24 cellular contexts compared by ENCODE assay signal in the genomic region with DNA sequence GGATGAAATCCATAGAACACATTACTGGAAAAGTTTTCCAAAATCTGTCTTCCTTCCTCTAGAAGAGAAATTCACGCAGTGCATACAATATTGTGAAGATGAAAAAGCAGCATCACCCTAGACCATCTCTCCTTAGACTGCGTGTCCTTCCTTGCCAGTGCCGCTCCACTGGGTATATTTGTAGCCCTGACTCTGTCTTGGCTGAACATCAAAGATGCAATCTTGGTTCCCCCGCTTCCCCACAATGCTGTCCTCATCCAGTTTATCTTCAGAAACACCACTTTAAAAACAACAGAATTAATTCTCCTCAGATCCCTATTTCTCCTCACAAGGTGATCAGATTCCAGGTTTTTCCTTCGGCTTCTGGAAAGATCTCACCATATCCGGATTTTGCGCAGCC. TPM values are rescaled to one million over a fixed set of nuclear protein-coding genes. Genes with fewer than 3 reads are reported as not detected.
DNase-seq lines count a peak whose midpoint lies in the region; ATAC-seq, FAIRE-seq and TF ChIP-seq lines count a peak whose summit lies in the region.
"Had no signal": no experiment of that assay in that cellular context is flagged by ENCODE, and none has a peak within 500 bp of the region (broad histone marks: within the 10 kb centered on the region; RNA-seq: fewer than 3 reads in every experiment).

No MANE protein-coding gene starts in this region.

- H3K4me2 ChIP-seq in K562 (ENCODE audit: insufficient read depth, low read length) = peak overlapping the region; percentile 76; the same call in 1 of the 2 replicates

- no peak for ATAC-seq in activated naive CD4-positive, alpha-beta T cell treated with anti-CD3 and anti-CD28 coated beads, Interleukin-2, amount 50 U/mL, for 72 hours
- ATAC-seq in K562 (no peak), HG03469 (IDR thresholded peaks at IDR 0.05; ENCODE audit: unreplicated experiment) (no peak), GM18867 (IDR thresholded peaks at IDR 0.05; ENCODE audit: unreplicated experiment) (no peak)
- ATAC-seq: GM12878; stimulated activated memory B cell treated with anti-CD40 and anti-IgM and Interleukin-4, amounts not matched to agents 10 μg/mL and 1 μg/mL and 100 μg/mL, for 72 hours had no signal

- intact Hi-C loops in K562 (cut with micrococcal nuclease) (no loop called here), thyroid gland (cut with DNase I) (no loop called here)

- no TSS peak for BruUV-seq in K562 (replicated peaks; lab: Mats Ljungman, UMichigan)

- H3K27me3 ChIP-seq in K562 (ENCODE audit: control insufficient read depth in 2 of 2, insufficient read depth in 2 of 2, low read length in 2 of 2) (no peaks in the 10 kb centered on the region), thyroid gland (no peaks in the 10 kb centered on the region)

- H3K4me3 ChIP-seq in K562 (no peak overlapping the region), thyroid gland (replicated peaks in 1 of 3) (no peak overlapping the region)
- H3K4me3 ChIP-seq: coronary artery, GM12878, tibial nerve had no signal

- no peak overlapping the region for H2AFZ ChIP-seq in K562 (ENCODE audit: low read depth, low read length)

- WGBS in K562 (ENCODE audit: insufficient coverage, low coverage, missing lambda C conversion rate) = 85% methylated on average over 7 of the region's 7 CpGs
- 61 to 66% methylated on average over 7 of the region's 7 CpGs for WGBS in thyroid gland, 2 donors

- peak overlapping the region in 1 of 2 experiments; percentile 52; a peak in 1 of 4 replicates for H3K9ac ChIP-seq in K562 (ENCODE audit: insufficient read depth in 1 of 2, low read depth in 2 of 2, low read length in 2 of 2)

- H3K79me2 ChIP-seq in K562 (ENCODE audit: control insufficient read depth, insufficient read depth, low read length) = peaks cover 89% of the 10 kb centered on the region

- TF ChIP-seq POLR2A in K562 (conservative IDR thresholded peaks at IDR 0.05) = no peak
- TF ChIP-seq POLR2A in thyroid gland (IDR thresholded peaks at IDR 0.05) = no peak

- peaks cover 13% of the 10 kb centered on the region; the same call in 2 of the 3 replicates for H3K36me3 ChIP-seq in K562 (ENCODE audit: control insufficient read depth, insufficient read depth, low read length)
- no peaks in the 10 kb centered on the region for H3K36me3 ChIP-seq in thyroid gland
- H3K36me3 ChIP-seq: tibial nerve had no signal

- peaks cover 18% of the 10 kb centered on the region for H3K27me3 Mint-ChIP-seq in activated naive CD4-positive, alpha-beta T cell treated with anti-CD3 and anti-CD28 coated beads, Interleukin-2, amount 50 U/mL, for 24 hours
- no peaks in the 10 kb centered on the region for H3K27me3 Mint-ChIP-seq in mesothelial cell of epicardium (ENCODE audit: low read depth)

- in situ Hi-C loops in K562 (cut with MboI) = no loop called here

- H3K27ac ChIP-seq in K562 (ENCODE audit: extremely low read depth, low read depth, low read length) (peak overlapping the region; percentile 88; the same call in 2 of the 3 replicates), thyroid gland (peak overlapping the region; percentile 68 to 86 (median 79))
- H3K27ac ChIP-seq: 22Rv1, coronary artery, tibial nerve had no signal

- FAIRE-seq in K562 (lab: Jason Lieb, UNC) = no peak
- FAIRE-seq: astrocyte, GM12878, kidney, TTC549 had no signal

- no peaks in the 10 kb centered on the region for H3K9me3 Mint-ChIP-seq in activated naive CD4-positive, alpha-beta T cell treated with anti-CD3 and anti-CD28 coated beads, Interleukin-2, amount 50 U/mL, for 24 hours
- H3K9me3 Mint-ChIP-seq in activated naive CD4-positive, alpha-beta T cell treated with anti-CD3 and anti-CD28 coated beads, Interleukin-2, amount 50 U/mL, for 72 hours = no peaks in the 10 kb centered on the region
- H3K9me3 Mint-ChIP-seq in mesothelial cell of epicardium = no peaks in the 10 kb centered on the region
- H3K9me3 Mint-ChIP-seq: memory B cell; stimulated activated memory B cell treated with anti-CD40 and anti-IgM and Interleukin-4, amounts not matched to agents 10 μg/mL and 1 μg/mL and 100 μg/mL, for 72 hours had no signal

- POLR2A ChIA-PET in K562 (lab: Yijun Ruan, JAX) = interaction anchor here (1.1 kb wide), 1 partner anchor 12 kb away, joined by 4 read pairs; no protein-coding TSS in a partner anchor

- TF ChIP-seq EP300 in K562 (IDR thresholded peaks at IDR 0.05; ENCODE audit: low read length) = no peak

- H3K4me1 ChIP-seq in K562 (replicated peaks in 1 of 2; ENCODE audit: control insufficient read depth in 2 of 2, insufficient read depth in 2 of 2, low read length in 2 of 2) (peaks cover 47 to 54% of the 10 kb centered on the region in 2 experiments), thyroid gland (peaks cover 54 to 80% of the 10 kb centered on the region in 2 donors)

- no peak overlapping the region for H3K4me3 Mint-ChIP-seq in activated naive CD4-positive, alpha-beta T cell treated with anti-CD3 and anti-CD28 coated beads, Interleukin-2, amount 50 U/mL, for 24 hours
- no peak overlapping the region for H3K4me3 Mint-ChIP-seq in mesothelial cell of epicardium
- H3K4me3 Mint-ChIP-seq: memory B cell; stimulated activated memory B cell treated with anti-CD40 and anti-IgM and Interleukin-4, amounts not matched to agents 10 μg/mL and 1 μg/mL and 100 μg/mL, for 72 hours had no signal

- H3K9me3 ChIP-seq in K562 (replicated peaks; ENCODE audit: control insufficient read depth, insufficient read depth, low read depth, low read length) (no peaks in the 10 kb centered on the region), thyroid gland (no peaks in the 10 kb centered on the region)
- H3K9me3 ChIP-seq: tibial nerve had no signal

- H3K9me1 ChIP-seq in K562 (ENCODE audit: control insufficient read depth, insufficient read depth, low read length) = no peaks in the 10 kb centered on the region

- CTCF ChIA-PET in K562 (lab: Yijun Ruan, JAX; ENCODE audit: low intra/inter-chr PET ratio) = no interaction called here

- no peaks in the 10 kb centered on the region for H3K36me3 Mint-ChIP-seq in activated naive CD4-positive, alpha-beta T cell treated with anti-CD3 and anti-CD28 coated beads, Interleukin-2, amount 50 U/mL, for 24 hours
- no peaks in the 10 kb centered on the region for H3K36me3 Mint-ChIP-seq in activated naive CD4-positive, alpha-beta T cell treated with anti-CD3 and anti-CD28 coated beads, Interleukin-2, amount 50 U/mL, for 72 hours
- no peaks in the 10 kb centered on the region for H3K36me3 Mint-ChIP-seq in mesothelial cell of epicardium
- H3K36me3 Mint-ChIP-seq: memory B cell; stimulated activated memory B cell treated with anti-CD40 and anti-IgM and Interleukin-4, amounts not matched to agents 10 μg/mL and 1 μg/mL and 100 μg/mL, for 72 hours had no signal

- H3K27ac Mint-ChIP-seq in activated naive CD4-positive, alpha-beta T cell treated with anti-CD3 and anti-CD28 coated beads, Interleukin-2, amount 50 U/mL, for 24 hours = peak overlapping the region; percentile 3
- H3K27ac Mint-ChIP-seq in activated naive CD4-positive, alpha-beta T cell treated with anti-CD3 and anti-CD28 coated beads, Interleukin-2, amount 50 U/mL, for 72 hours = no peak overlapping the region
- H3K27ac Mint-ChIP-seq in mesothelial cell of epicardium = peak overlapping the region; percentile 81
- H3K27ac Mint-ChIP-seq: memory B cell; stimulated activated memory B cell treated with anti-CD40 and anti-IgM and Interleukin-4, amounts not matched to agents 10 μg/mL and 1 μg/mL and 100 μg/mL, for 72 hours had no signal

- TF ChIP-seq RAD21 in K562 (CRISPR knock-in tag; conservative IDR thresholded peaks at IDR 0.05 in 1 of 2, IDR thresholded peaks at IDR 0.05 in 1 of 2) = no peak

- no peaks in the 10 kb centered on the region for H4K20me1 ChIP-seq in K562 (replicated peaks; ENCODE audit: control insufficient read depth, insufficient read depth, low read length)

- TF ChIP-seq CTCF in K562 (IDR thresholded peaks at IDR 0.05 in 2 of 3, conservative IDR thresholded peaks at IDR 0.05 in 1 of 3; ENCODE audit: insufficient read depth in 2 of 3, low read depth in 1 of 3, low read length in 3 of 3) (no peak), mesothelial cell of epicardium (IDR thresholded peaks at IDR 0.05; ENCODE audit: unreplicated experiment) (no peak), thyroid gland (IDR thresholded peaks at IDR 0.05) (no peak)

- DNase-seq in activated naive CD4-positive, alpha-beta T cell treated with anti-CD3 and anti-CD28 coated beads, Interleukin-2, amount 50 U/mL, for 72 hours (ENCODE audit: low spot score in 2 of 2) = no peak
- DNase-seq in K562 (ENCODE audit: extremely low read depth in 1 of 4, low spot score in 3 of 4) (no peak), mesothelial cell of epicardium (ENCODE audit: low spot score in 2 of 2, unreplicated experiment in 2 of 2) (no peak), thyroid gland (peak; percentile 31 to 35), COLO829 (ENCODE audit: low spot score) (no peak)
- DNase-seq: activated CD4-positive, alpha-beta T cell treated with anti-CD3 and anti-CD28 coated beads, Interleukin-2, amount 50 U/mL, for 4 hours; activated naive CD4-positive, alpha-beta T cell treated with Interleukin-2 at 50 U/mL for 16 hours; foreskin fibroblast; GF-D8; GOT3; NCI-H1417 treated with DMSO at 0.1 percent for 48 hours; NCI-H524 had no signal

- no peaks in the 10 kb centered on the region for H3K4me1 Mint-ChIP-seq in activated naive CD4-positive, alpha-beta T cell treated with anti-CD3 and anti-CD28 coated beads, Interleukin-2, amount 50 U/mL, for 24 hours
- H3K4me1 Mint-ChIP-seq in mesothelial cell of epicardium = peaks cover 57% of the 10 kb centered on the region
- H3K4me1 Mint-ChIP-seq: memory B cell; stimulated activated memory B cell treated with anti-CD40 and anti-IgM and Interleukin-4, amounts not matched to agents 10 μg/mL and 1 μg/mL and 100 μg/mL, for 72 hours had no signal

RNA-seq across cellular contexts. Expression of a gene that starts 53.9 kb away (rescaled TPM):
- not detected for total RNA-seq in activated naive CD4-positive, alpha-beta T cell treated with anti-CD3 and anti-CD28 coated beads, Interleukin-2, amount 50 U/mL, for 72 hours
- total RNA-seq in K562 (2011; cell fraction: chromatin; rRNA removed; ENCODE audit: low replicate concordance) = 55.8 and 56.6 TPM in 2 replicates
- 56.9 and 60.5 TPM in 2 replicates for total RNA-seq in K562 (2011; cell fraction: nucleolus; rRNA removed)
- total RNA-seq in K562 (2011; cell fraction: nucleoplasm; rRNA removed) = 36.5 and 49.8 TPM in 2 replicates
- total RNA-seq in K562 (2014; rRNA removed) (15.3 and 18.2 TPM in 2 replicates), K562 (2014; rRNA removed; fragmentation: Illumina TruSeq; extraction: Trizol) (11.4 and 17.3 TPM in 2 replicates), K562 (2015; rRNA removed; fragmentation: Illumina TruSeq; extraction: Trizol) (15.4 and 17.9 TPM in 2 replicates), K562 (2021) (33.6 and 33.8 TPM in 2 replicates), mesothelial cell of epicardium (36.7 to 41.0 TPM (median 39.7 TPM) in 3 replicates), thyroid gland (10 to 100 TPM in 3 of 4 donors, 1 to 10 TPM in 1; 9.5 to 17.7 (median 15.9) TPM)
- polyA plus RNA-seq in K562 (2011; rRNA removed) (7.7 and 8.1 TPM in 2 replicates), K562 (2014; fragmentation: Illumina TruSeq; extraction: Trizol) (14.2 and 18.3 TPM in 2 replicates), K562 (2014; fragmentation: Nextera tagmentation; extraction: Ambion mirVana) (1 to 10 TPM; 5.6 to 6.0 TPM), K562 (2014; rRNA removed) (12.5 and 17.2 TPM in 2 replicates)
- polyA plus RNA-seq in K562 (2011; cell fraction: cytosol; rRNA removed) = 7.9 and 16.6 TPM in 2 replicates
- polyA plus RNA-seq in K562 (2011; cell fraction: nucleus; rRNA removed) = 11.8 and 20.5 TPM in 2 replicates
- 16.8 and 25.3 TPM in 2 replicates for polyA plus RNA-seq in K562 (2012)
- polyA minus RNA-seq in K562 (2011; rRNA and poly(A)+ RNA removed) = 11.9 and 15.1 TPM in 2 replicates
- 16.4 and 18.1 TPM in 2 replicates for polyA minus RNA-seq in K562 (2011; cell fraction: cytosol; rRNA and poly(A)+ RNA removed)
- polyA minus RNA-seq in K562 (2011; cell fraction: nucleus; rRNA and poly(A)+ RNA removed) = 12.5 and 14.1 TPM in 2 replicates

Comparison
In these comparisons a context has a peak if more than half of its experiments do, and no peak if none do; other contexts are left out.
1. H3K27ac Mint-ChIP-seq: peak in activated naive CD4-positive, alpha-beta T cell treated with anti-CD3 and anti-CD28 coated beads, Interleukin-2, amount 50 U/mL, for 24 hours (single experiment) and mesothelial cell of epicardium (single experiment); none in activated naive CD4-positive, alpha-beta T cell treated with anti-CD3 and anti-CD28 coated beads, Interleukin-2, amount 50 U/mL, for 72 hours (0 of 2).
2. DNase-seq: peak in thyroid gland (2 of 2); none in activated naive CD4-positive, alpha-beta T cell treated with anti-CD3 and anti-CD28 coated beads, Interleukin-2, amount 50 U/mL, for 72 hours (0 of 2), K562 (0 of 4), mesothelial cell of epicardium (0 of 2) and COLO829 (single experiment).
3. RNA of a gene that starts 53.9 kb away (total RNA-seq): 36.7 to 41.0 TPM in mesothelial cell of epicardium, 11.4 to 60.5 TPM in K562 and 9.5 to 17.7 TPM in thyroid gland; not detected in activated naive CD4-positive, alpha-beta T cell treated with anti-CD3 and anti-CD28 coated beads, Interleukin-2, amount 50 U/mL, for 72 hours; every median in the first group is over 10 times any median in the second.